8 cellular contexts compared by ENCODE assay signal in the genomic region with DNA sequence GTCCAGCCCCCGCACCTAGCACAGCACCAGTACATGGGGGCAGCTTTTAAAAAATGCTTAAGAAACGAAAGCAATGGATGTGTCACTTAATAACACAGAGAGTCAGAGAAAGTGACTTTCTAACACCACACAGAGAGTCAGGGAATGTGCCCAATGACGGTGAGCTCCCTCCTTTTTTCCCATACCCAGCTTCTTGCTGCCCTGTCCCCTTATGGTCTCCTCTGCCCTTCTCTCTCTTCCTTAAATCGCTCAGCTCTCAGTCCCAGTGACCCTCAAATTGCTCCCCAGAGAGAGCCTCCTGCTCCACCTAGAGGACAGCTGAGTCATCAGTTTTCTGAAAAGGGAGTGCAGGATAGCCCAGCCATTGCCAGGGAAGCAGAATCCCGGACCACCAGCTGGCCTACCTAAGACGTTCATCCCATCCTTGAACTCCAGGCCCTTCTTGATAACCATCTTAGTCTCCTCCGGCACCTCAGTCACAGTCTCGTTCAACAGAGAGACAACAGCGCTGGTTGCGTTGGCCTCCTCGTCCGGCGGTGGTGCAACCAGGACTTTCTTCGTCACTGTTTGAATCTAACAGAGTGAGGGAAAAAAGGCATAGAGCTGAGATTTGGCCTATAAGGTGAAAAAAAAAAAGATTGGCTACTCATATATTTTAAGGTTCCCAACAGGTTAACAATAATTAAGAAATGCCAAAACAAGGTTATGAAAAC.
DNase-seq lines count a peak whose midpoint lies in the region; ATAC-seq and TF ChIP-seq lines count a peak whose summit lies in the region.

No MANE protein-coding gene starts in this region.

- H3K27ac ChIP-seq in left ventricle myocardium inferior (replicated peaks): no peak overlapping the region

- no peaks in the 10 kb centered on the region for H3K27me3 ChIP-seq in left ventricle myocardium inferior (ENCODE audit: low read depth)

- peaks cover 4% of the 10 kb centered on the region for H3K4me1 ChIP-seq in left ventricle myocardium inferior

- CTCF ChIA-PET in activated naive CD4-positive, alpha-beta T cell treated with anti-CD3 and anti-CD28 coated beads for 36 hours (lab: Charles Lee): interaction anchor here (0.7 to 2.8 kb wide), 26 partner anchors 8 to 391 kb away, joined by 3 to 12 read pairs (median 4); no protein-coding TSS in a partner anchor

- H3K36me3 Mint-ChIP-seq in activated naive CD4-positive, alpha-beta T cell treated with anti-CD3 and anti-CD28 coated beads for 36 hours (ENCODE audit: low read depth): no peaks in the 10 kb centered on the region

- peak overlapping the region; percentile 33 for H3K27ac Mint-ChIP-seq in activated naive CD4-positive, alpha-beta T cell treated with anti-CD3 and anti-CD28 coated beads for 36 hours

- peaks cover 22% of the 10 kb centered on the region for H3K4me1 Mint-ChIP-seq in activated naive CD4-positive, alpha-beta T cell treated with anti-CD3 and anti-CD28 coated beads for 36 hours (ENCODE audit: low read depth)

- peak overlapping the region; percentile 58 for H3K4me3 Mint-ChIP-seq in activated naive CD4-positive, alpha-beta T cell treated with anti-CD3 and anti-CD28 coated beads for 36 hours

- H3K9me3 Mint-ChIP-seq in activated naive CD4-positive, alpha-beta T cell treated with anti-CD3 and anti-CD28 coated beads for 36 hours: no peaks in the 10 kb centered on the region

- no peaks in the 10 kb centered on the region for H3K36me3 ChIP-seq in left ventricle myocardium inferior

- DNase-seq in D341Med (ENCODE audit: low spot score) (peak; percentile 48), NCI-H748 (lab: John Stamatoyannopoulos, UW; ENCODE audit: unreplicated experiment) (peak; percentile 46), left ventricle myocardium inferior (no peak), NCI-H128 (lab: John Stamatoyannopoulos, UW; ENCODE audit: unreplicated experiment) (no peak)
- peak; percentile 46 for DNase-seq in activated naive CD4-positive, alpha-beta T cell treated with anti-CD3 and anti-CD28 coated beads for 36 hours
- DNase-seq in stimulated activated CD8-positive, alpha-beta memory T cell treated with anti-CD3 and anti-CD28 coated beads, Interleukin-7, amount 100 ng/mL, for 4 hours (ENCODE audit: low read depth in 2 of 2): peak; percentile 15 to 16

- no peaks in the 10 kb centered on the region for H3K9me3 ChIP-seq in left ventricle myocardium inferior (replicated peaks)

- ATAC-seq in GM21786 (IDR thresholded peaks at IDR 0.05; ENCODE audit: unreplicated experiment): peak; percentile 66
- ATAC-seq in HG03095 (IDR thresholded peaks at IDR 0.05; ENCODE audit: unreplicated experiment): no peak

- intact Hi-C loops in activated naive CD4-positive, alpha-beta T cell treated with anti-CD3 and anti-CD28 coated beads for 36 hours (cut with micrococcal nuclease): loop anchor here (1.0 to 2.0 kb wide), 4 partner anchors 63 to 389 kb away; a partner anchor contains a TSS
- intact Hi-C loops in left ventricle myocardium inferior (cut with micrococcal nuclease): no loop called here

- peak; percentile 47 for TF ChIP-seq CTCF in left ventricle myocardium inferior (IDR thresholded peaks at IDR 0.05; ENCODE audit: borderline replicate concordance)

- H3K27me3 Mint-ChIP-seq in activated naive CD4-positive, alpha-beta T cell treated with anti-CD3 and anti-CD28 coated beads for 36 hours (ENCODE audit: low read depth): no peaks in the 10 kb centered on the region

- no peak overlapping the region for H3K4me3 ChIP-seq in left ventricle myocardium inferior

Comparison
In these comparisons a context has a peak if more than half of its experiments do, and no peak if none do; other contexts are left out.
1. DNase-seq: peak in D341Med (single experiment), NCI-H748 (single experiment), activated naive CD4-positive, alpha-beta T cell treated with anti-CD3 and anti-CD28 coated beads for 36 hours (single experiment) and stimulated activated CD8-positive, alpha-beta memory T cell treated with anti-CD3 and anti-CD28 coated beads, Interleukin-7, amount 100 ng/mL, for 4 hours (2 of 2); none in left ventricle myocardium inferior (single experiment) and NCI-H128 (single experiment).